ENCODE assay signal across 22 cellular contexts in the genomic region with DNA sequence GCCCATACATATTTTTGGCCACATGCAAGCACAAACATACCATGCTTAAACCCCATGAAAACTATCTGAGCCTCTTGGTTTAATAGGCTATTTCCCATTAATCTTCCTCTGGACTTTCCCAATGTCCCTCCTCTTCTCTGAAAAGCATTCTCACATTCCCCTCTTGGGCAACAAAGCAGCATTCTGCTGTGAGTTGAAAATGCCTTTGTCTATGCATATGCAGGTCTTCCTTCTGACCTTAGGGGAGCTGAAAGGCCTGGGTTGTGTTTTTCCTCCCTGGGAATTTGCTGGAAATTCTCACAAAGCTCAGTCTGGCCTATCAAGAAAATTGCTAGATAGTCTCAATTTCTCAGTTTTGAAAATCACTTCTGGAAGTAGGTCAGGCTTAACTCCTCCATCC. TPM values are rescaled to one million over a fixed set of nuclear protein-coding genes. Genes with fewer than 3 reads are reported as not detected.
"Had no signal": no experiment of that assay in that cellular context is flagged by ENCODE, and none has a peak within 500 bp of the region (broad histone marks: within the 10 kb centered on the region; RNA-seq: fewer than 3 reads in every experiment).

No MANE protein-coding gene starts in this region.

- H3K27me3 Mint-ChIP-seq: activated CD8-positive, alpha-beta T cell treated with anti-CD3 and anti-CD28 coated beads for 36 hours; activated naive CD4-positive, alpha-beta T cell treated with anti-CD3 and anti-CD28 coated beads, Interleukin-2, amount 10 ng/mL, durations not matched to agents 7 days and 5 days; central memory CD8-positive, alpha-beta T cell; T-helper 17 cell had no signal

- DNase-seq: activated CD4-positive, CD25-positive, alpha-beta regulatory T cell; activated CD8-positive, alpha-beta memory T cell treated with anti-CD3 and anti-CD28 coated beads, Interleukin-2, amount 50 U/mL, for 4 hours; activated CD8-positive, alpha-beta T cell treated with anti-CD3 and anti-CD28 coated beads for 36 hours; activated gamma-delta T cell treated with Interleukin-2 at 50 U/mL for 16 hours; activated naive CD4-positive, alpha-beta T cell treated with anti-CD3 and anti-CD28 coated beads, Interleukin-2, amount 10 ng/mL, durations not matched to agents 7 days and 5 days; activated T-cell treated with anti-CD3 and anti-CD28 coated beads, Interleukin-2, amount 50 U/mL, for 72 hours; body of pancreas; MM.1S; NCI-H1105; NCI-H1436; NCI-H1694 treated with DMSO at 0.1 percent for 48 hours; NCI-H2081; NCI-H510A treated with DMSO at 0.1 percent for 48 hours; NCI-H69; NK-92 treated with Interleukin-12 subunit alpha and Interleukin-12 subunit beta, amount 100 ng/mL, for 24 hours; PC-3; SHP77 treated with DMSO at 0.1 percent for 48 hours; T-helper 17 cell; T-helper 9 cell had no signal

- H3K4me1 ChIP-seq: ascending aorta, body of pancreas had no signal

- H3K9me3 ChIP-seq: ascending aorta, body of pancreas had no signal

- H3K36me3 Mint-ChIP-seq: activated naive CD4-positive, alpha-beta T cell treated with anti-CD3 and anti-CD28 coated beads, Interleukin-2, amount 10 ng/mL, durations not matched to agents 7 days and 5 days had no signal

- H3K27me3 ChIP-seq: ascending aorta, body of pancreas had no signal

- H3K4me3 Mint-ChIP-seq: activated CD8-positive, alpha-beta T cell treated with anti-CD3 and anti-CD28 coated beads for 36 hours; activated naive CD4-positive, alpha-beta T cell treated with anti-CD3 and anti-CD28 coated beads, Interleukin-2, amount 10 ng/mL, durations not matched to agents 7 days and 5 days; activated T-cell treated with anti-CD3 and anti-CD28 coated beads, Interleukin-2, amount 50 U/mL, for 72 hours; central memory CD8-positive, alpha-beta T cell had no signal

- H3K4me3 ChIP-seq: ascending aorta, body of pancreas had no signal

- H3K36me3 ChIP-seq: ascending aorta had no signal

- H3K9me3 Mint-ChIP-seq: activated CD8-positive, alpha-beta T cell treated with anti-CD3 and anti-CD28 coated beads for 36 hours; activated naive CD4-positive, alpha-beta T cell treated with anti-CD3 and anti-CD28 coated beads, Interleukin-2, amount 10 ng/mL, durations not matched to agents 7 days and 5 days; activated T-cell treated with anti-CD3 and anti-CD28 coated beads, Interleukin-2, amount 50 U/mL, for 72 hours; activated T-helper 2 cell treated with anti-CD3 and anti-CD28 coated beads, Interferon-gamma antibody, Interleukin-2, Interleukin-4, amounts not matched to agents 10 μg/mL and 5 μg/mL and 100 μg/mL, durations not matched to agents 14 hours and 24 hours and 36 hours; central memory CD8-positive, alpha-beta T cell had no signal

- H3K4me1 Mint-ChIP-seq: T-helper 17 cell had no signal

- ATAC-seq: activated CD8-positive, alpha-beta T cell treated with anti-CD3 and anti-CD28 coated beads for 36 hours; body of pancreas; PC-3; T-helper 17 cell had no signal

- H3K27ac Mint-ChIP-seq: activated CD8-positive, alpha-beta T cell treated with anti-CD3 and anti-CD28 coated beads for 36 hours; activated naive CD4-positive, alpha-beta T cell treated with anti-CD3 and anti-CD28 coated beads, Interleukin-2, amount 10 ng/mL, durations not matched to agents 7 days and 5 days; activated T-cell treated with anti-CD3 and anti-CD28 coated beads, Interleukin-2, amount 50 U/mL, for 72 hours; activated T-helper 2 cell treated with anti-CD3 and anti-CD28 coated beads, Interferon-gamma antibody, Interleukin-2, Interleukin-4, amounts not matched to agents 10 μg/mL and 5 μg/mL and 100 μg/mL, durations not matched to agents 14 hours and 24 hours and 36 hours; T-helper 17 cell had no signal

- H3K27ac ChIP-seq: ascending aorta, body of pancreas had no signal

RNA-seq across cellular contexts. Expression of a gene that starts 4.2 kb away (rescaled TPM):
- total RNA-seq: activated T-helper 2 cell treated with anti-CD3 and anti-CD28 coated beads, Interferon-gamma antibody, Interleukin-2, Interleukin-4, amounts not matched to agents 10 μg/mL and 5 μg/mL and 100 μg/mL, durations not matched to agents 14 hours and 24 hours and 36 hours; PC-3 had no signal
